ENCODE assay signal across 8 cellular contexts in genomic region chr2:241354668-241355658, GRCh38. TPM values are rescaled to one million over a fixed set of nuclear protein-coding genes. Genes with fewer than 3 reads are reported as not detected.
A peak's percentile ranks its signal among the peaks of the same experiment; 100 is the strongest.
DNase-seq lines count a peak whose midpoint lies in the region; ATAC-seq and TF ChIP-seq lines count a peak whose summit lies in the region.

No MANE protein-coding gene starts in this region.

- TF ChIP-seq POLR2A in vagina (IDR thresholded peaks at IDR 0.05), result no peak

- peak overlapping the region; percentile 77 for H3K27ac ChIP-seq in HUES64 (ENCODE audit: low read depth, low read length)
- peak overlapping the region; percentile 86 for H3K27ac ChIP-seq in right cardiac atrium (ENCODE audit: low read length)
- peak overlapping the region; percentile 62 for H3K27ac ChIP-seq in vagina

- H3K9ac ChIP-seq in HUES64 (ENCODE audit: low read depth, low read length), result peak overlapping the region; percentile 47
- H3K9ac ChIP-seq in adipocyte (ENCODE audit: low read length), result no peak overlapping the region

- H3K27me3 ChIP-seq in HUES64 (ENCODE audit: insufficient read depth, low read length), result no peaks in the 10 kb centered on the region
- no peaks in the 10 kb centered on the region for H3K27me3 ChIP-seq in adipocyte (replicated peaks; ENCODE audit: control insufficient read depth, insufficient read depth, low read length)
- no peaks in the 10 kb centered on the region for H3K27me3 ChIP-seq in right cardiac atrium (ENCODE audit: control insufficient read depth, insufficient read depth)
- no peaks in the 10 kb centered on the region for H3K27me3 ChIP-seq in vagina

- DNase-seq in EH (ENCODE audit: low read depth), result peak; percentile 71
- DNase-seq in SW 1271 (lab: John Stamatoyannopoulos, UW), result peak; percentile 30 to 51
- DNase-seq in adipocyte (ENCODE audit: low read depth), result peak; percentile 75
- DNase-seq in right cardiac atrium, result peak; percentile 84 to 95 (median 95)
- DNase-seq in retina, result peak; percentile 62
- DNase-seq in vagina (ENCODE audit: extremely low spot score in 2 of 2), result peak in 1 of 2 donors; percentile 91
- DNase-seq in GM03348 (ENCODE audit: low spot score), result no peak

- 15% methylated on average over 33 of the region's 40 CpGs for WGBS in HUES64
- WGBS in right cardiac atrium, result 28% methylated on average over 37 of the region's 40 CpGs

- H3K4me1 ChIP-seq in HUES64 (ENCODE audit: insufficient read depth, low read length) (peaks cover 23% of the 10 kb centered on the region), adipocyte (ENCODE audit: control insufficient read depth, insufficient read depth, low read length) (peaks cover 22% of the 10 kb centered on the region), right cardiac atrium (ENCODE audit: control insufficient read depth, insufficient read depth, low read length) (no peaks in the 10 kb centered on the region), vagina (peaks cover 39% of the 10 kb centered on the region)

- intact Hi-C loops in right cardiac atrium (cut with DNase I) (no loop called here), vagina (cut with DNase I) (loop anchor here (5.0 kb wide), 1 partner anchor 38 kb away; the partner anchor contains the start of genes HDLBP and SEPTIN2)

- no peak for TF ChIP-seq CTCF in vagina (IDR thresholded peaks at IDR 0.05)

- ATAC-seq in right cardiac atrium, result peak; percentile 64 to 69

- H3K9me3 ChIP-seq in HUES64 (ENCODE audit: insufficient read depth, low read depth, low read length) (no peaks in the 10 kb centered on the region), adipocyte (ENCODE audit: control insufficient read depth, low read length) (no peaks in the 10 kb centered on the region), right cardiac atrium (ENCODE audit: control insufficient read depth, low read length) (no peaks in the 10 kb centered on the region), vagina (no peaks in the 10 kb centered on the region)

- H3K4me3 ChIP-seq in HUES64 (ENCODE audit: low read length), result peak overlapping the region; percentile 47
- H3K4me3 ChIP-seq in adipocyte (ENCODE audit: low read length), result no peak overlapping the region
- H3K4me3 ChIP-seq in right cardiac atrium (ENCODE audit: low read length), result peak overlapping the region; percentile 7
- H3K4me3 ChIP-seq in vagina, result peak overlapping the region in 1 of 2 donors; percentile 28

- H3K36me3 ChIP-seq in HUES64 (ENCODE audit: insufficient read depth, low read length) (peaks cover 47% of the 10 kb centered on the region), adipocyte (ENCODE audit: control insufficient read depth, insufficient read depth, low read length, severe bottlenecking) (peaks cover 52% of the 10 kb centered on the region), vagina (peaks cover 0 to 32% of the 10 kb centered on the region in 2 donors)

RNA-seq across cellular contexts. Expression of gene FARP2, which starts 1.1 kb away (rescaled TPM):
- polyA plus RNA-seq in HUES64 (2013, experiment 1 of 2), result 17.3 TPM
- polyA plus RNA-seq in HUES64 (2013, experiment 2 of 2), result 13.7 TPM
- total RNA-seq in right cardiac atrium (10 to 100 TPM; 22.6 to 28.4 (median 24.5) TPM), vagina (32.9 TPM)
- 6.1 TPM for polyA plus RNA-seq in right cardiac atrium

RNA-seq across cellular contexts. Expression of gene SEPTIN2, which starts 39.2 kb away (rescaled TPM):
- polyA plus RNA-seq in HUES64 (2013, experiment 1 of 2), result 303 TPM
- 319 TPM for polyA plus RNA-seq in HUES64 (2013, experiment 2 of 2)
- total RNA-seq in right cardiac atrium (100 to 1,000 TPM; 232 to 335 (median 247) TPM), vagina (198 TPM)
- polyA plus RNA-seq in right cardiac atrium, result 153 TPM

RNA-seq across cellular contexts. Expression of gene HDLBP, which starts 39.5 kb away (rescaled TPM):
- 216 TPM for polyA plus RNA-seq in HUES64 (2013, experiment 1 of 2)
- 204 TPM for polyA plus RNA-seq in HUES64 (2013, experiment 2 of 2)
- total RNA-seq in right cardiac atrium, result 100 to 1,000 TPM; 368 to 394 (median 376) TPM
- 265 TPM for polyA plus RNA-seq in right cardiac atrium
- 300 TPM for total RNA-seq in vagina
